In genomic region chr22:32473388-32473952, GRCh38 we compare ENCODE assay signal across 8 cellular contexts. TPM values are rescaled to one million over a fixed set of nuclear protein-coding genes. Genes with fewer than 3 reads are reported as not detected.
A peak's percentile ranks its signal among the peaks of the same experiment; 100 is the strongest.
DNase-seq lines count a peak whose midpoint lies in the region; ATAC-seq, FAIRE-seq and TF ChIP-seq lines count a peak whose summit lies in the region.

No MANE protein-coding gene starts in this region.

- no peaks in the 10 kb centered on the region for H3K9me3 ChIP-seq in SJSA1 (replicated peaks)
- no peaks in the 10 kb centered on the region for H3K9me3 ChIP-seq in iPS DF 6.9 (ENCODE audit: control insufficient read depth, insufficient read depth, low read length)

- H3K4me1 ChIP-seq in SJSA1 (replicated peaks) (peaks cover 29% of the 10 kb centered on the region), iPS DF 6.9 (ENCODE audit: control insufficient read depth, insufficient read depth, low read length) (no peaks in the 10 kb centered on the region)

- no peak overlapping the region for H3K27ac ChIP-seq in SJSA1
- H3K27ac ChIP-seq in iPS DF 6.9 (ENCODE audit: low read length) = no peak overlapping the region

- FAIRE-seq in G401.6 (lab: Jason Lieb, UNC) = peak; percentile 64

- in situ Hi-C loops in astrocyte of the cerebellum (cut with HindIII; ENCODE audit: low sequenced_read_pairs) = no loop called here

- H3K4me3 ChIP-seq in SJSA1 = peak overlapping the region; percentile 96; the same call in 1 of the 2 replicates
- peak overlapping the region; percentile 78 for H3K4me3 ChIP-seq in astrocyte of the cerebellum (ENCODE audit: low read depth, low read length)
- no peak overlapping the region for H3K4me3 ChIP-seq in iPS DF 6.9 (ENCODE audit: low read length)

- no peaks in the 10 kb centered on the region for H3K27me3 ChIP-seq in SJSA1 (replicated peaks)
- no peaks in the 10 kb centered on the region for H3K27me3 ChIP-seq in iPS DF 6.9 (ENCODE audit: control insufficient read depth, insufficient read depth, low read length)

- H3K36me3 ChIP-seq in SJSA1 = peaks cover 15% of the 10 kb centered on the region
- no peaks in the 10 kb centered on the region for H3K36me3 ChIP-seq in iPS DF 6.9 (ENCODE audit: control insufficient read depth, insufficient read depth, low read length)

- DNase-seq in LoVo (ENCODE audit: low spot score) = peak; percentile 48
- peak in 1 of 2 experiments; percentile 60 for DNase-seq in SJSA1 (ENCODE audit: low read depth in 1 of 2, low spot score in 2 of 2)
- DNase-seq in astrocyte of the cerebellum (ENCODE audit: low read depth) = peak; percentile 66
- peak; percentile 50 for DNase-seq in iPS DF 6.9 (ENCODE audit: low read depth, low spot score)
- no peak for DNase-seq in sciatic nerve (ENCODE audit: low spot score)

- ATAC-seq in sciatic nerve (peak; percentile 7), HG02610 (IDR thresholded peaks at IDR 0.05; ENCODE audit: unreplicated experiment) (no peak), GM19455 (IDR thresholded peaks at IDR 0.05; ENCODE audit: unreplicated experiment) (no peak)

- intact Hi-C loops in sciatic nerve (cut with DNase I) = no loop called here

- peak; percentile 62 for TF ChIP-seq CTCF in astrocyte of the cerebellum (IDR thresholded peaks at IDR 0.05; ENCODE audit: low read depth, low read length, missing control alignments)

- WGBS in iPS DF 6.9 (ENCODE audit: insufficient coverage, insufficient read length) = no CpG with 5 or more reads among the region's 6 CpGs

RNA-seq across cellular contexts. Expression of gene FBXO7, which starts 1.1 kb away (rescaled TPM):
- total RNA-seq in SJSA1 (2014; rRNA removed; shearing (Covaris generic)) = 107 and 139 TPM in 2 replicates
- total RNA-seq in sciatic nerve = 109 TPM

RNA-seq across cellular contexts. Expression of gene BPIFC, which starts 9.2 kb away (rescaled TPM):
- total RNA-seq in SJSA1 (2014; rRNA removed; shearing (Covaris generic)) = not detected in 2 replicates
- not detected for total RNA-seq in sciatic nerve
